In the genomic region with DNA sequence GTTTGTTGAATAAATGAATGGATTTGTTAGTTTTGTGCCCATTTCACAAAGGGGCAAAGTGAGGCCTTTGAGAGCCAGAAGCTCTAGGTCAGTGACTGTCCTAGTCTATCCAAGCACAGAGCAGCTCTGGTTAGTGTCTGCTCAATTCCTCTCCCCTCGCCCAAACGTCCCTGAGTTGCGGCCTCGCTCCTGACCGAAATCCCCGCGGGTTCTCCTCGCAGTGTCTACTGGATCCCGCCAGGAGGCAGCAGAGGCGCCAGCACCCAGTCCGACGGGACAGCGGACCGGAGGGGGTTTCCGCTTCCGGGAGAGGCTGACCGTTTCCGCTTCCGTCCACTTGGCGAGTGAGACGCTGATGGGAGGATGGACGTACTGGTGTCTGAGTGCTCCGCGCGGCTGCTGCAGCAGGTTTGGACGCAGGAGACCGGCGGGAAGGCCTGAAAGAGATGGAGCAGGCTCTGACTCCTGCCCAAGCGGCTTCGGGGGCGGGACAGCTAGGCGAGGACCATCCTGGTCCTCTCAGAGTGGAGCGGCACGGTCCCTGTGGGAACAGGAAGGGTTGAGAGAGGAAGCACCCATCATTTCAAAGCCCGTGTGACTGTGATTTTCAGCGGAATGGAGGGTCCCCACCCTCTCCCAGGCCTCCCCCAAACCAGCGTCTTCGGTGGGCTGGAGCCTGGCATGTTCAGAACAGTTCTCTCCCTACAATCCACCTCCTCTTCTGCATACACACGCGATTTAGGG, we compare ENCODE assay signal across 1 cellular context.
TF ChIP-seq lines count a peak whose summit lies in the region.

Gene RARS1, plus strand, starts transcription at position 336 of the 744 bp plus-strand sequence. Its CDS starts 28 bp downstream, at position 364.

TF ChIP-seq in HepG2, 621 proteins besides CTCF, POLR2A, EP300 and RAD21 (continued from another document and continues in another):
- TF ChIP-seq HNF1A (IDR thresholded peaks at IDR 0.05; ENCODE audit: low read depth) (no peak), HNF1A (CRISPR knock-in tag; IDR thresholded peaks at IDR 0.05; ENCODE audit: borderline replicate concordance) (peak; percentile 64; the same call in 1 of the 2 replicates), MTF1 (CRISPR knock-in tag; IDR thresholded peaks at IDR 0.05) (no peak), SRSF9 (IDR thresholded peaks at IDR 0.05; ENCODE audit: borderline replicate concordance, insufficient read depth, low read depth, low read length, poor library complexity, severe bottlenecking) (no peak), ZNF225 (CRISPR knock-in tag; IDR thresholded peaks at IDR 0.05) (peak; percentile 83; the same call in 1 of the 2 replicates), MED1 (CRISPR knock-in tag; IDR thresholded peaks at IDR 0.05) (peak; percentile 72), ZNF430 (CRISPR knock-in tag; IDR thresholded peaks at IDR 0.05) (no peak; the same call in 1 of the 2 replicates), ZSCAN21 (CRISPR knock-in tag; IDR thresholded peaks at IDR 0.05; ENCODE audit: borderline replicate concordance) (peak; percentile 80; the same call in 1 of the 2 replicates), KLF11 (CRISPR knock-in tag; IDR thresholded peaks at IDR 0.05) (0 out of 2 replicates have a peak, but pooled peaks have one; percentile 21), ZNF3 (CRISPR knock-in tag; IDR thresholded peaks at IDR 0.05) (no peak), FOXO1 (CRISPR knock-in tag; IDR thresholded peaks at IDR 0.05) (peak; percentile 67), ZFP90 (CRISPR knock-in tag; IDR thresholded peaks at IDR 0.05; ENCODE audit: borderline replicate concordance) (peak; percentile 69; the same call in 1 of the 2 replicates), ZNF737 (CRISPR knock-in tag; IDR thresholded peaks at IDR 0.05; ENCODE audit: borderline replicate concordance) (no peak), GTF2F1 (IDR thresholded peaks at IDR 0.05; ENCODE audit: low read length) (no peak), DBP (CRISPR knock-in tag; IDR thresholded peaks at IDR 0.05; ENCODE audit: not compliant biosample characterization) (peak; percentile 73), ZNF75D (CRISPR knock-in tag; IDR thresholded peaks at IDR 0.05; ENCODE audit: borderline replicate concordance) (no peak), NAIF1 (CRISPR knock-in tag; IDR thresholded peaks at IDR 0.05; ENCODE audit: borderline replicate concordance) (no peak), TBX2 (CRISPR knock-in tag; IDR thresholded peaks at IDR 0.05; ENCODE audit: borderline replicate concordance) (peak; percentile 82), PAX8 (CRISPR knock-in tag; IDR thresholded peaks at IDR 0.05; ENCODE audit: borderline replicate concordance) (no peak), ZNF143 (CRISPR knock-in tag; IDR thresholded peaks at IDR 0.05) (peak; percentile 71), ZNF891 (CRISPR knock-in tag; IDR thresholded peaks at IDR 0.05) (peak; percentile 59; the same call in 1 of the 2 replicates), HNRNPL (IDR thresholded peaks at IDR 0.05; ENCODE audit: low read depth, low read length) (peak; percentile 49; the same call in 1 of the 2 replicates), ZNF883 (CRISPR knock-in tag; IDR thresholded peaks at IDR 0.05; ENCODE audit: not compliant biosample characterization) (peak; percentile 75), HDAC6 (IDR thresholded peaks at IDR 0.05; ENCODE audit: low read depth, low read length) (no peak), ZNF570 (CRISPR knock-in tag; IDR thresholded peaks at IDR 0.05; ENCODE audit: borderline replicate concordance) (no peak), STAG1 (CRISPR knock-in tag; IDR thresholded peaks at IDR 0.05) (peak; percentile 80), POLR2G (IDR thresholded peaks at IDR 0.05; ENCODE audit: low read depth, low read length) (peak; percentile 99), SMAD1 (CRISPR knock-in tag; IDR thresholded peaks at IDR 0.05; ENCODE audit: borderline replicate concordance, low read depth) (peak; percentile 88; the same call in 1 of the 2 replicates), RBM39 (IDR thresholded peaks at IDR 0.05; ENCODE audit: low read depth, low read length, poor library complexity, severe bottlenecking) (peak; percentile 52), MAF1 (CRISPR knock-in tag; IDR thresholded peaks at IDR 0.05; ENCODE audit: borderline replicate concordance) (peak; percentile 91; the same call in 1 of the 2 replicates), MLLT10 (CRISPR knock-in tag; IDR thresholded peaks at IDR 0.05) (no peak), TP53 (CRISPR knock-in tag; conservative IDR thresholded peaks at IDR 0.05) (0 out of 2 replicates have a peak, but pooled peaks have one; percentile 60), ZFP37 (CRISPR knock-in tag; IDR thresholded peaks at IDR 0.05; ENCODE audit: borderline replicate concordance) (peak; percentile 92), SNRNP70 (IDR thresholded peaks at IDR 0.05; ENCODE audit: low read depth, low read length) (no peak), ZNF460 (CRISPR knock-in tag; IDR thresholded peaks at IDR 0.05; ENCODE audit: borderline replicate concordance) (no peak), ZNF747 (CRISPR knock-in tag; IDR thresholded peaks at IDR 0.05; ENCODE audit: borderline replicate concordance) (peak; percentile 91; the same call in 1 of the 2 replicates), ZKSCAN5 (CRISPR knock-in tag; IDR thresholded peaks at IDR 0.05) (no peak), SNAPC5 (CRISPR knock-in tag; IDR thresholded peaks at IDR 0.05; ENCODE audit: borderline replicate concordance) (no peak), GFI1 (CRISPR knock-in tag; IDR thresholded peaks at IDR 0.05; ENCODE audit: borderline replicate concordance) (0 out of 2 replicates have a peak, but pooled peaks have one; percentile 29), DDIT3 (CRISPR knock-in tag; IDR thresholded peaks at IDR 0.05) (no peak)
- TF ChIP-seq, protein P1, sequence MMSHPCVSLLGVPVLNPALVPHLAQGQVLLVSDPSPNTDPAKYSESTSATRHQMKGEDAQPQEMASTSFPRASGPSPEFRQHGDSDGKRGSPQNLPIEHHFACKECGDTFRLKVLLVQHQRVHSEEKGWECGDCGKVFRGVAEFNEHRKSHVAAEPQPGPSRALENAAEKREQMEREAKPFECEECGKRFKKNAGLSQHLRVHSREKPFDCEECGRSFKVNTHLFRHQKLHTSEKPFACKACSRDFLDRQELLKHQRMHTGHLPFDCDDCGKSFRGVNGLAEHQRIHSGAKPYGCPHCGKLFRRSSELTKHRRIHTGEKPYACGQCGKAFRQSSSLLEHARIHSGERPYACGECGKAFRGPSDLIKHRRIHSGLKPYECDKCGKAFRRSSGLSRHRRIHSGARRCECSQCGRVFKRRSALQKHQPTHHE (CRISPR knock-in tag; IDR thresholded peaks at IDR 0.05; ENCODE audit: borderline replicate concordance), result no peak
- TF ChIP-seq, protein P2, sequence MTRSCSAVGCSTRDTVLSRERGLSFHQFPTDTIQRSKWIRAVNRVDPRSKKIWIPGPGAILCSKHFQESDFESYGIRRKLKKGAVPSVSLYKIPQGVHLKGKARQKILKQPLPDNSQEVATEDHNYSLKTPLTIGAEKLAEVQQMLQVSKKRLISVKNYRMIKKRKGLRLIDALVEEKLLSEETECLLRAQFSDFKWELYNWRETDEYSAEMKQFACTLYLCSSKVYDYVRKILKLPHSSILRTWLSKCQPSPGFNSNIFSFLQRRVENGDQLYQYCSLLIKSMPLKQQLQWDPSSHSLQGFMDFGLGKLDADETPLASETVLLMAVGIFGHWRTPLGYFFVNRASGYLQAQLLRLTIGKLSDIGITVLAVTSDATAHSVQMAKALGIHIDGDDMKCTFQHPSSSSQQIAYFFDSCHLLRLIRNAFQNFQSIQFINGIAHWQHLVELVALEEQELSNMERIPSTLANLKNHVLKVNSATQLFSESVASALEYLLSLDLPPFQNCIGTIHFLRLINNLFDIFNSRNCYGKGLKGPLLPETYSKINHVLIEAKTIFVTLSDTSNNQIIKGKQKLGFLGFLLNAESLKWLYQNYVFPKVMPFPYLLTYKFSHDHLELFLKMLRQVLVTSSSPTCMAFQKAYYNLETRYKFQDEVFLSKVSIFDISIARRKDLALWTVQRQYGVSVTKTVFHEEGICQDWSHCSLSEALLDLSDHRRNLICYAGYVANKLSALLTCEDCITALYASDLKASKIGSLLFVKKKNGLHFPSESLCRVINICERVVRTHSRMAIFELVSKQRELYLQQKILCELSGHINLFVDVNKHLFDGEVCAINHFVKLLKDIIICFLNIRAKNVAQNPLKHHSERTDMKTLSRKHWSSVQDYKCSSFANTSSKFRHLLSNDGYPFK (CRISPR knock-in tag; IDR thresholded peaks at IDR 0.05; ENCODE audit: borderline replicate concordance), result peak; percentile 83; the same call in 1 of the 2 replicates
- TF ChIP-seq, protein P3, sequence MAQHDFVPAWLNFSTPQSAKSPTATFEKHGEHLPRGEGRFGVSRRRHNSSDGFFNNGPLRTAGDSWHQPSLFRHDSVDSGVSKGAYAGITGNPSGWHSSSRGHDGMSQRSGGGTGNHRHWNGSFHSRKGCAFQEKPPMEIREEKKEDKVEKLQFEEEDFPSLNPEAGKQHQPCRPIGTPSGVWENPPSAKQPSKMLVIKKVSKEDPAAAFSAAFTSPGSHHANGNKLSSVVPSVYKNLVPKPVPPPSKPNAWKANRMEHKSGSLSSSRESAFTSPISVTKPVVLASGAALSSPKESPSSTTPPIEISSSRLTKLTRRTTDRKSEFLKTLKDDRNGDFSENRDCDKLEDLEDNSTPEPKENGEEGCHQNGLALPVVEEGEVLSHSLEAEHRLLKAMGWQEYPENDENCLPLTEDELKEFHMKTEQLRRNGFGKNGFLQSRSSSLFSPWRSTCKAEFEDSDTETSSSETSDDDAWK (CRISPR knock-in tag; IDR thresholded peaks at IDR 0.05), result no peak
- TF ChIP-seq, protein P4, sequence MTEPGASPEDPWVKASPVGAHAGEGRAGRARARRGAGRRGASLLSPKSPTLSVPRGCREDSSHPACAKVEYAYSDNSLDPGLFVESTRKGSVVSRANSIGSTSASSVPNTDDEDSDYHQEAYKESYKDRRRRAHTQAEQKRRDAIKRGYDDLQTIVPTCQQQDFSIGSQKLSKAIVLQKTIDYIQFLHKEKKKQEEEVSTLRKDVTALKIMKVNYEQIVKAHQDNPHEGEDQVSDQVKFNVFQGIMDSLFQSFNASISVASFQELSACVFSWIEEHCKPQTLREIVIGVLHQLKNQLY (CRISPR knock-in tag; IDR thresholded peaks at IDR 0.05), result peak; percentile 44; the same call in 1 of the 2 replicates
- TF ChIP-seq, protein P5, sequence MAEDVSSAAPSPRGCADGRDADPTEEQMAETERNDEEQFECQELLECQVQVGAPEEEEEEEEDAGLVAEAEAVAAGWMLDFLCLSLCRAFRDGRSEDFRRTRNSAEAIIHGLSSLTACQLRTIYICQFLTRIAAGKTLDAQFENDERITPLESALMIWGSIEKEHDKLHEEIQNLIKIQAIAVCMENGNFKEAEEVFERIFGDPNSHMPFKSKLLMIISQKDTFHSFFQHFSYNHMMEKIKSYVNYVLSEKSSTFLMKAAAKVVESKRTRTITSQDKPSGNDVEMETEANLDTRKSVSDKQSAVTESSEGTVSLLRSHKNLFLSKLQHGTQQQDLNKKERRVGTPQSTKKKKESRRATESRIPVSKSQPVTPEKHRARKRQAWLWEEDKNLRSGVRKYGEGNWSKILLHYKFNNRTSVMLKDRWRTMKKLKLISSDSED (CRISPR knock-in tag; IDR thresholded peaks at IDR 0.05), result no peak
- TF ChIP-seq, protein P6, sequence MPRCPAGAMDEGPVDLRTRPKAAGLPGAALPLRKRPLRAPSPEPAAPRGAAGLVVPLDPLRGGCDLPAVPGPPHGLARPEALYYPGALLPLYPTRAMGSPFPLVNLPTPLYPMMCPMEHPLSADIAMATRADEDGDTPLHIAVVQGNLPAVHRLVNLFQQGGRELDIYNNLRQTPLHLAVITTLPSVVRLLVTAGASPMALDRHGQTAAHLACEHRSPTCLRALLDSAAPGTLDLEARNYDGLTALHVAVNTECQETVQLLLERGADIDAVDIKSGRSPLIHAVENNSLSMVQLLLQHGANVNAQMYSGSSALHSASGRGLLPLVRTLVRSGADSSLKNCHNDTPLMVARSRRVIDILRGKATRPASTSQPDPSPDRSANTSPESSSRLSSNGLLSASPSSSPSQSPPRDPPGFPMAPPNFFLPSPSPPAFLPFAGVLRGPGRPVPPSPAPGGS (CRISPR knock-in tag; IDR thresholded peaks at IDR 0.05), result peak; percentile 75; the same call in 1 of the 2 replicates
